1 cellular context compared by ENCODE assay signal in the genomic region with DNA sequence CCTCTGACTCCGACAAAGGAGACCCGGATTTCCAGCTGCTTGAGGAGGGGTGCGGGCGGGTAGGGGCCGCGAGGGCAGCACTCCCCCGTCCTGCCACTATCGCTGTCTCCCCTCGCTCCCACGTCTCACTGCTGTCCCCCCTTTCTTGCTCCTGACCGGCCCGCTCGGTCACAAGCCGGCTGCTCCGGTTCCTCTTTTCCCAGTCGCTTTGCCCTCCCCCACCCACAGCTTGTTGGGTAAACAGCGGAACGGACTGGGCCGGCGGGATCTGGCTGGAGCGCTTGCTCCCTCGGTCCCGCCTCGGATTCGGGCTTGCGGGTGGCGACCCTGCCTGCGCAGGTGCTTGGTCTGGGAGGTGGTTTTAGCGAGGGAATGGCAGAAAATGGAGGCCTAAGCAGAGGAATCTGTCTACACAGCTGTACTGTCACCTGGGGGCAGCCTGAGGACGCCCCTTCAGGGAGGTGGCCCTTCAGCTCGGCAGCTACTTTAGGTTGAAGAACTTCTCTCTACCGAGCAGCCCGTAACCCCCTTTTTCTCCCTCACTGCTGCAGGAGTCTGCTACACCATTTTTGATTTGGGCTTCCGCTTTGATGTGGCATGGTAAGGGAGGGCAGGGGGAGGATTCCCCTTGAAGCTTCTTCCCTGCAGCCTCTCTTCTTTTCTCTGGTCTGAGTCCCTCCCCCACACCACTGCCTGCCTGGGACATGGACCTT.
TF ChIP-seq lines count a peak whose summit lies in the region.

No MANE protein-coding gene starts in this region.

TF ChIP-seq in K562, 482 proteins besides CTCF, POLR2A, EP300 and RAD21 (continued from another document and continues in another):
- TF ChIP-seq, protein P1, sequence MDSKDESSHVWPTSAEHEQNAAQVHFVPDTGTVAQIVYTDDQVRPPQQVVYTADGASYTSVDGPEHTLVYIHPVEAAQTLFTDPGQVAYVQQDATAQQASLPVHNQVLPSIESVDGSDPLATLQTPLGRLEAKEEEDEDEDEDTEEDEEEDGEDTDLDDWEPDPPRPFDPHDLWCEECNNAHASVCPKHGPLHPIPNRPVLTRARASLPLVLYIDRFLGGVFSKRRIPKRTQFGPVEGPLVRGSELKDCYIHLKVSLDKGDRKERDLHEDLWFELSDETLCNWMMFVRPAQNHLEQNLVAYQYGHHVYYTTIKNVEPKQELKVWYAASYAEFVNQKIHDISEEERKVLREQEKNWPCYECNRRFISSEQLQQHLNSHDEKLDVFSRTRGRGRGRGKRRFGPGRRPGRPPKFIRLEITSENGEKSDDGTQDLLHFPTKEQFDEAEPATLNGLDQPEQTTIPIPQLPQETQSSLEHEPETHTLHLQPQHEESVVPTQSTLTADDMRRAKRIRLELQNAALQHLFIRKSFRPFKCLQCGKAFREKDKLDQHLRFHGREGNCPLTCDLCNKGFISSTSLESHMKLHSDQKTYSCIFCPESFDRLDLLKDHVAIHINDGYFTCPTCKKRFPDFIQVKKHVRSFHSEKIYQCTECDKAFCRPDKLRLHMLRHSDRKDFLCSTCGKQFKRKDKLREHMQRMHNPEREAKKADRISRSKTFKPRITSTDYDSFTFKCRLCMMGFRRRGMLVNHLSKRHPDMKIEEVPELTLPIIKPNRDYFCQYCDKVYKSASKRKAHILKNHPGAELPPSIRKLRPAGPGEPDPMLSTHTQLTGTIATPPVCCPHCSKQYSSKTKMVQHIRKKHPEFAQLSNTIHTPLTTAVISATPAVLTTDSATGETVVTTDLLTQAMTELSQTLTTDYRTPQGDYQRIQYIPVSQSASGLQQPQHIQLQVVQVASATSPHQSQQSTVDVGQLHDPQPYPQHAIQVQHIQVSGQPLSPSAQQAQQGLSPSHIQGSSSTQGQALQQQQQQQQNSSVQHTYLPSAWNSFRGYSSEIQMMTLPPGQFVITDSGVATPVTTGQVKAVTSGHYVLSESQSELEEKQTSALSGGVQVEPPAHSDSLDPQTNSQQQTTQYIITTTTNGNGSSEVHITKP (IDR thresholded peaks at IDR 0.05; ENCODE audit: partially characterized antibody), result no peak
- TF ChIP-seq THAP7 (CRISPR knock-in tag; IDR thresholded peaks at IDR 0.05) (no peak), SAFB (IDR thresholded peaks at IDR 0.05; ENCODE audit: borderline replicate concordance, low read depth, low read length) (peak; percentile 3; the same call in 1 of the 2 replicates), SRSF9 (IDR thresholded peaks at IDR 0.05; ENCODE audit: borderline replicate concordance, low read depth, low read length) (no peak), LEF1 (IDR thresholded peaks at IDR 0.05) (peak; percentile 66), POLR2H (tag; IDR thresholded peaks at IDR 0.05; ENCODE audit: low read depth) (no peak), ZNF124 (CRISPR knock-in tag; IDR thresholded peaks at IDR 0.05) (no peak), ZNF24 (IDR thresholded peaks at IDR 0.05) (no peak), OTX1 (CRISPR knock-in tag; IDR thresholded peaks at IDR 0.05) (no peak), SMARCA4 (IDR thresholded peaks at IDR 0.05) (peak; percentile 46; the same call in 1 of the 2 replicates), PBX2 (CRISPR knock-in tag; IDR thresholded peaks at IDR 0.05; ENCODE audit: low read depth) (no peak), PBX2 (tag; conservative IDR thresholded peaks at IDR 0.05; ENCODE audit: low read depth) (0 out of 2 replicates have a peak, but pooled peaks have one; percentile 10), ZFP30 (CRISPR knock-in tag; IDR thresholded peaks at IDR 0.05; ENCODE audit: borderline replicate concordance) (no peak), ZNF324 (CRISPR knock-in tag; IDR thresholded peaks at IDR 0.05) (no peak), CCAR2 (IDR thresholded peaks at IDR 0.05; ENCODE audit: low read depth, low read length) (no peak), PYGO2 (tag; IDR thresholded peaks at IDR 0.05) (no peak), CREB3L1 (IDR thresholded peaks at IDR 0.05; ENCODE audit: borderline replicate concordance, low read depth) (no peak), TSC22D4 (tag; IDR thresholded peaks at IDR 0.05) (no peak), EWSR1 (IDR thresholded peaks at IDR 0.05; ENCODE audit: borderline replicate concordance, low read depth, partially characterized antibody) (no peak), ZNF436 (CRISPR knock-in tag; IDR thresholded peaks at IDR 0.05) (no peak), NRF1 (conservative IDR thresholded peaks at IDR 0.05 in 1 of 2, IDR thresholded peaks at IDR 0.05 in 1 of 2) (peak; percentile 67 to 70; a peak in 3 of 4 replicates), HLTF (IDR thresholded peaks at IDR 0.05) (no peak), LCOR (CRISPR knock-in tag; IDR thresholded peaks at IDR 0.05) (no peak)
- TF ChIP-seq, protein P2, sequence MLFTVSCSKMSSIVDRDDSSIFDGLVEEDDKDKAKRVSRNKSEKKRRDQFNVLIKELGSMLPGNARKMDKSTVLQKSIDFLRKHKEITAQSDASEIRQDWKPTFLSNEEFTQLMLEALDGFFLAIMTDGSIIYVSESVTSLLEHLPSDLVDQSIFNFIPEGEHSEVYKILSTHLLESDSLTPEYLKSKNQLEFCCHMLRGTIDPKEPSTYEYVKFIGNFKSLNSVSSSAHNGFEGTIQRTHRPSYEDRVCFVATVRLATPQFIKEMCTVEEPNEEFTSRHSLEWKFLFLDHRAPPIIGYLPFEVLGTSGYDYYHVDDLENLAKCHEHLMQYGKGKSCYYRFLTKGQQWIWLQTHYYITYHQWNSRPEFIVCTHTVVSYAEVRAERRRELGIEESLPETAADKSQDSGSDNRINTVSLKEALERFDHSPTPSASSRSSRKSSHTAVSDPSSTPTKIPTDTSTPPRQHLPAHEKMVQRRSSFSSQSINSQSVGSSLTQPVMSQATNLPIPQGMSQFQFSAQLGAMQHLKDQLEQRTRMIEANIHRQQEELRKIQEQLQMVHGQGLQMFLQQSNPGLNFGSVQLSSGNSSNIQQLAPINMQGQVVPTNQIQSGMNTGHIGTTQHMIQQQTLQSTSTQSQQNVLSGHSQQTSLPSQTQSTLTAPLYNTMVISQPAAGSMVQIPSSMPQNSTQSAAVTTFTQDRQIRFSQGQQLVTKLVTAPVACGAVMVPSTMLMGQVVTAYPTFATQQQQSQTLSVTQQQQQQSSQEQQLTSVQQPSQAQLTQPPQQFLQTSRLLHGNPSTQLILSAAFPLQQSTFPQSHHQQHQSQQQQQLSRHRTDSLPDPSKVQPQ (CRISPR knock-in tag; IDR thresholded peaks at IDR 0.05; ENCODE audit: borderline replicate concordance), result no peak
- TF ChIP-seq, protein P3, sequence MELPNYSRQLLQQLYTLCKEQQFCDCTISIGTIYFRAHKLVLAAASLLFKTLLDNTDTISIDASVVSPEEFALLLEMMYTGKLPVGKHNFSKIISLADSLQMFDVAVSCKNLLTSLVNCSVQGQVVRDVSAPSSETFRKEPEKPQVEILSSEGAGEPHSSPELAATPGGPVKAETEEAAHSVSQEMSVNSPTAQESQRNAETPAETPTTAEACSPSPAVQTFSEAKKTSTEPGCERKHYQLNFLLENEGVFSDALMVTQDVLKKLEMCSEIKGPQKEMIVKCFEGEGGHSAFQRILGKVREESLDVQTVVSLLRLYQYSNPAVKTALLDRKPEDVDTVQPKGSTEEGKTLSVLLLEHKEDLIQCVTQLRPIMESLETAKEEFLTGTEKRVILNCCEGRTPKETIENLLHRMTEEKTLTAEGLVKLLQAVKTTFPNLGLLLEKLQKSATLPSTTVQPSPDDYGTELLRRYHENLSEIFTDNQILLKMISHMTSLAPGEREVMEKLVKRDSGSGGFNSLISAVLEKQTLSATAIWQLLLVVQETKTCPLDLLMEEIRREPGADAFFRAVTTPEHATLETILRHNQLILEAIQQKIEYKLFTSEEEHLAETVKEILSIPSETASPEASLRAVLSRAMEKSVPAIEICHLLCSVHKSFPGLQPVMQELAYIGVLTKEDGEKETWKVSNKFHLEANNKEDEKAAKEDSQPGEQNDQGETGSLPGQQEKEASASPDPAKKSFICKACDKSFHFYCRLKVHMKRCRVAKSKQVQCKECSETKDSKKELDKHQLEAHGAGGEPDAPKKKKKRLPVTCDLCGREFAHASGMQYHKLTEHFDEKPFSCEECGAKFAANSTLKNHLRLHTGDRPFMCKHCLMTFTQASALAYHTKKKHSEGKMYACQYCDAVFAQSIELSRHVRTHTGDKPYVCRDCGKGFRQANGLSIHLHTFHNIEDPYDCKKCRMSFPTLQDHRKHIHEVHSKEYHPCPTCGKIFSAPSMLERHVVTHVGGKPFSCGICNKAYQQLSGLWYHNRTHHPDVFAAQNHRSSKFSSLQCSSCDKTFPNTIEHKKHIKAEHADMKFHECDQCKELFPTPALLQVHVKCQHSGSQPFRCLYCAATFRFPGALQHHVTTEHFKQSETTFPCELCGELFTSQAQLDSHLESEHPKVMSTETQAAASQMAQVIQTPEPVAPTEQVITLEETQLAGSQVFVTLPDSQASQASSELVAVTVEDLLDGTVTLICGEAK (IDR thresholded peaks at IDR 0.05), result no peak
- TF ChIP-seq, protein P3 (CRISPR knock-in tag; IDR thresholded peaks at IDR 0.05), result 0 out of 2 replicates have a peak, but pooled peaks have one; percentile 19
- TF ChIP-seq, protein P4, sequence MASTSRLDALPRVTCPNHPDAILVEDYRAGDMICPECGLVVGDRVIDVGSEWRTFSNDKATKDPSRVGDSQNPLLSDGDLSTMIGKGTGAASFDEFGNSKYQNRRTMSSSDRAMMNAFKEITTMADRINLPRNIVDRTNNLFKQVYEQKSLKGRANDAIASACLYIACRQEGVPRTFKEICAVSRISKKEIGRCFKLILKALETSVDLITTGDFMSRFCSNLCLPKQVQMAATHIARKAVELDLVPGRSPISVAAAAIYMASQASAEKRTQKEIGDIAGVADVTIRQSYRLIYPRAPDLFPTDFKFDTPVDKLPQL (IDR thresholded peaks at IDR 0.05; ENCODE audit: extremely low read depth, insufficient read length), result no peak
- TF ChIP-seq, protein P5, sequence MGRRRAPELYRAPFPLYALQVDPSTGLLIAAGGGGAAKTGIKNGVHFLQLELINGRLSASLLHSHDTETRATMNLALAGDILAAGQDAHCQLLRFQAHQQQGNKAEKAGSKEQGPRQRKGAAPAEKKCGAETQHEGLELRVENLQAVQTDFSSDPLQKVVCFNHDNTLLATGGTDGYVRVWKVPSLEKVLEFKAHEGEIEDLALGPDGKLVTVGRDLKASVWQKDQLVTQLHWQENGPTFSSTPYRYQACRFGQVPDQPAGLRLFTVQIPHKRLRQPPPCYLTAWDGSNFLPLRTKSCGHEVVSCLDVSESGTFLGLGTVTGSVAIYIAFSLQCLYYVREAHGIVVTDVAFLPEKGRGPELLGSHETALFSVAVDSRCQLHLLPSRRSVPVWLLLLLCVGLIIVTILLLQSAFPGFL (CRISPR knock-in tag; IDR thresholded peaks at IDR 0.05), result no peak
